In genomic region chr4:67131224-67131623, GRCh38 we compare ENCODE assay signal across 13 cellular contexts.
DNase-seq lines count a peak whose midpoint lies in the region; ATAC-seq and TF ChIP-seq lines count a peak whose summit lies in the region.
"Had no signal": no experiment of that assay in that cellular context is flagged by ENCODE, and none has a peak within 500 bp of the region (broad histone marks: within the 10 kb centered on the region; RNA-seq: fewer than 3 reads in every experiment).

No MANE protein-coding gene starts in this region.

- no peak for TF ChIP-seq CTCF in endodermal cell (conservative IDR thresholded peaks at IDR 0.05)

- no peaks in the 10 kb centered on the region for H3K36me3 ChIP-seq in MG63
- no peaks in the 10 kb centered on the region for H3K36me3 ChIP-seq in endodermal cell (ENCODE audit: control insufficient read depth, insufficient read depth, low read length)

- no peak for DNase-seq in left ventricle myocardium superior
- DNase-seq in HCEC 1CT, result no peak
- DNase-seq in MG63, result no peak
- DNase-seq in stimulated activated CD4-positive, alpha-beta T cell treated with anti-CD3 and anti-CD28 coated beads, Interleukin-2, amount 100 ng/mL, for 48 hours, result no peak
- no peak for DNase-seq in endodermal cell
- DNase-seq: activated CD4-positive, alpha-beta T cell treated with anti-CD3 and anti-CD28 coated beads for 1 hour; KBM-7; naive thymus-derived CD8-positive, alpha-beta T cell; NCI-H510A treated with DMSO at 0.1 percent for 48 hours; SK-N-SH had no signal

- intact Hi-C loops in left ventricle myocardium superior (cut with micrococcal nuclease), result no loop called here

- H3K27ac Mint-ChIP-seq in endodermal cell, result no peak overlapping the region
- H3K27ac Mint-ChIP-seq: naive thymus-derived CD8-positive, alpha-beta T cell had no signal

- no peak overlapping the region for H3K27ac ChIP-seq in endodermal cell (ENCODE audit: low read depth, low read length)

- H3K9me3 ChIP-seq in MG63, result no peaks in the 10 kb centered on the region
- no peaks in the 10 kb centered on the region for H3K9me3 ChIP-seq in endodermal cell (ENCODE audit: control insufficient read depth, low read length)
- H3K9me3 ChIP-seq: SK-N-SH had no signal

- no peaks in the 10 kb centered on the region for H3K4me1 Mint-ChIP-seq in endodermal cell
- H3K4me1 Mint-ChIP-seq: naive thymus-derived CD8-positive, alpha-beta T cell had no signal

- H3K9me3 Mint-ChIP-seq in endodermal cell, result peaks cover 4% of the 10 kb centered on the region

- H3K27me3 ChIP-seq in MG63 (no peaks in the 10 kb centered on the region), endodermal cell (ENCODE audit: control insufficient read depth, insufficient read depth, low read length, poor library complexity, severe bottlenecking) (no peaks in the 10 kb centered on the region)

- H3K4me3 ChIP-seq in MG63, result no peak overlapping the region
- no peak overlapping the region for H3K4me3 ChIP-seq in endodermal cell (ENCODE audit: low read length)

- no peak overlapping the region for H3K9ac ChIP-seq in endodermal cell (ENCODE audit: extremely low read depth, low read length, poor library complexity, severe bottlenecking)
- H3K9ac ChIP-seq: SK-N-SH had no signal

- no peaks in the 10 kb centered on the region for H3K27me3 Mint-ChIP-seq in endodermal cell (ENCODE audit: insufficient read depth)
- H3K27me3 Mint-ChIP-seq: naive thymus-derived CD8-positive, alpha-beta T cell had no signal

- no peaks in the 10 kb centered on the region for H3K4me1 ChIP-seq in endodermal cell (ENCODE audit: control insufficient read depth, insufficient read depth, low read length)

- peak; percentile 94 for ATAC-seq in GM18907 (IDR thresholded peaks at IDR 0.05; ENCODE audit: unreplicated experiment)
- ATAC-seq in GM21723 (IDR thresholded peaks at IDR 0.05; ENCODE audit: unreplicated experiment), result peak; percentile 96
- ATAC-seq in HG03196 (IDR thresholded peaks at IDR 0.05; ENCODE audit: unreplicated experiment), result peak; percentile 85
- ATAC-seq in left ventricle myocardium superior, result peak; percentile 91
- ATAC-seq: naive thymus-derived CD8-positive, alpha-beta T cell had no signal

- H3K4me3 Mint-ChIP-seq in endodermal cell, result no peak overlapping the region
- H3K4me3 Mint-ChIP-seq: naive thymus-derived CD8-positive, alpha-beta T cell had no signal

- no peaks in the 10 kb centered on the region for H3K36me3 Mint-ChIP-seq in endodermal cell (ENCODE audit: low read depth)
- H3K36me3 Mint-ChIP-seq: naive thymus-derived CD8-positive, alpha-beta T cell had no signal
